Comparison of ENCODE assay signal across 1 cellular context in genomic region chr1:61708953-61709907, GRCh38.
TF ChIP-seq lines count a peak whose summit lies in the region.

No MANE protein-coding gene starts in this region.

TF ChIP-seq in K562, 482 proteins besides CTCF, POLR2A, EP300 and RAD21 (continued from another document):
- TF ChIP-seq ZNF318 (IDR thresholded peaks at IDR 0.05; ENCODE audit: borderline replicate concordance in 1 of 2, low read depth in 1 of 2) (0 out of 4 replicates have a peak, but pooled peaks of 1 of the 2 experiments have one; percentile 30), MAFK (IDR thresholded peaks at IDR 0.05; ENCODE audit: low read length) (peak; percentile 75), MTA1 (IDR thresholded peaks at IDR 0.05; ENCODE audit: borderline replicate concordance) (peak; percentile 77; the same call in 1 of the 2 replicates), KDM1A (IDR thresholded peaks at IDR 0.05) (peak; percentile 52 to 63; a peak in 2 of 4 replicates), L3MBTL2 (IDR thresholded peaks at IDR 0.05) (no peak), SOX6 (IDR thresholded peaks at IDR 0.05) (peak; percentile 95), DMBX1 (CRISPR knock-in tag; IDR thresholded peaks at IDR 0.05; ENCODE audit: borderline replicate concordance) (0 out of 2 replicates have a peak, but pooled peaks have one; percentile 1), ZBTB2 (IDR thresholded peaks at IDR 0.05) (peak; percentile 70; the same call in 1 of the 2 replicates), GATA2 (CRISPR knock-in tag; IDR thresholded peaks at IDR 0.05) (no peak), ATF3 (IDR thresholded peaks at IDR 0.05) (0 out of 2 replicates have a peak, but pooled peaks have one; percentile 41), ATF3 (CRISPR knock-in tag; conservative IDR thresholded peaks at IDR 0.05) (no peak), LEF1 (IDR thresholded peaks at IDR 0.05) (peak; percentile 73; the same call in 1 of the 2 replicates), ZNF282 (CRISPR knock-in tag; IDR thresholded peaks at IDR 0.05) (no peak), MNT (conservative IDR thresholded peaks at IDR 0.05) (peak in 1 of 2 experiments; percentile 31; a peak in 1 of 4 replicates), ZC3H11A (IDR thresholded peaks at IDR 0.05; ENCODE audit: low read depth, low read length) (no peak), FOSL1 (tag; conservative IDR thresholded peaks at IDR 0.05) (peak; percentile 79), ZNF197 (CRISPR knock-in tag; IDR thresholded peaks at IDR 0.05; ENCODE audit: low read depth) (0 out of 2 replicates have a peak, but pooled peaks have one; percentile 47), TBL1XR1 (IDR thresholded peaks at IDR 0.05; ENCODE audit: low read length in 2 of 2) (0 out of 4 replicates have a peak, but pooled peaks of 1 of the 2 experiments have one; percentile 35), PTRF (tag; IDR thresholded peaks at IDR 0.05) (no peak), TAF1 (IDR thresholded peaks at IDR 0.05; ENCODE audit: control insufficient read depth, extremely low read depth, insufficient read depth, low read length, severe bottlenecking) (no peak), SIN3A (IDR thresholded peaks at IDR 0.05; ENCODE audit: borderline replicate concordance in 2 of 2, control insufficient read depth in 1 of 2, low read depth in 2 of 2, low read length in 2 of 2) (no peak), CBFA2T3 (IDR thresholded peaks at IDR 0.05) (peak; percentile 83), SMARCE1 (IDR thresholded peaks at IDR 0.05) (peak; percentile 97), MTA3 (IDR thresholded peaks at IDR 0.05; ENCODE audit: borderline replicate concordance) (0 out of 2 replicates have a peak, but pooled peaks have one; percentile 35), BACH1 (tag; IDR thresholded peaks at IDR 0.05) (peak; percentile 65; the same call in 1 of the 2 replicates), TCF3 (CRISPR knock-in tag; IDR thresholded peaks at IDR 0.05) (peak; percentile 49; the same call in 1 of the 2 replicates), CREM (IDR thresholded peaks at IDR 0.05; ENCODE audit: low read depth) (0 out of 2 replicates have a peak, but pooled peaks have one; percentile 12), MTA2 (IDR thresholded peaks at IDR 0.05; ENCODE audit: low read depth) (peak; percentile 61), C11orf30 (IDR thresholded peaks at IDR 0.05; ENCODE audit: low read depth) (peak; percentile 88), STAT5A (IDR thresholded peaks at IDR 0.05; ENCODE audit: borderline replicate concordance, low read length) (peak; percentile 40; the same call in 1 of the 2 replicates), FOXA3 (CRISPR knock-in tag; conservative IDR thresholded peaks at IDR 0.05 in 1 of 2, IDR thresholded peaks at IDR 0.05 in 1 of 2) (peak in 1 of 2 experiments; percentile 32; a peak in 1 of 4 replicates), CXXC5 (CRISPR knock-in tag; IDR thresholded peaks at IDR 0.05) (peak; percentile 10; the same call in 1 of the 2 replicates), ZNF354B (CRISPR knock-in tag; IDR thresholded peaks at IDR 0.05) (no peak), ZNF316 (IDR thresholded peaks at IDR 0.05) (peak; percentile 87), MEIS2 (IDR thresholded peaks at IDR 0.05; ENCODE audit: partially characterized antibody) (peak; percentile 92), TEAD1 (CRISPR knock-in tag; IDR thresholded peaks at IDR 0.05) (peak in 1 of 2 experiments; percentile 56; a peak in 1 of 4 replicates), ZKSCAN8 (CRISPR knock-in tag; IDR thresholded peaks at IDR 0.05) (peak; percentile 49; the same call in 1 of the 2 replicates), TAL1 (IDR thresholded peaks at IDR 0.05) (peak; percentile 60), ZNF766 (CRISPR knock-in tag; conservative IDR thresholded peaks at IDR 0.05) (peak; percentile 75), ETV1 (tag; conservative IDR thresholded peaks at IDR 0.05; ENCODE audit: low read depth) (no peak), ARID3A (IDR thresholded peaks at IDR 0.05; ENCODE audit: borderline replicate concordance, low read depth, low read length) (peak; percentile 58; the same call in 1 of the 2 replicates), CEBPG (CRISPR knock-in tag; IDR thresholded peaks at IDR 0.05) (no peak), CEBPG (tag; conservative IDR thresholded peaks at IDR 0.05 in 1 of 2, IDR thresholded peaks at IDR 0.05 in 1 of 2) (peak; percentile 62 to 86), ZEB2 (IDR thresholded peaks at IDR 0.05) (peak; percentile 60; the same call in 1 of the 2 replicates), SMARCC2 (IDR thresholded peaks at IDR 0.05; ENCODE audit: low read depth) (peak; percentile 84), IRF9 (tag; IDR thresholded peaks at IDR 0.05) (no peak), PKNOX1 (IDR thresholded peaks at IDR 0.05) (peak; percentile 66), ARID1B (IDR thresholded peaks at IDR 0.05) (peak; percentile 94), CBFB (CRISPR knock-in tag; IDR thresholded peaks at IDR 0.05) (no peak), JUND (IDR thresholded peaks at IDR 0.05; ENCODE audit: borderline replicate concordance, low read depth, low read length) (peak; percentile 75; the same call in 1 of the 2 replicates), JUND (tag; IDR thresholded peaks at IDR 0.05; ENCODE audit: borderline replicate concordance, low read depth, low read length) (peak; percentile 37; the same call in 1 of the 3 replicates), TEAD4 (IDR thresholded peaks at IDR 0.05; ENCODE audit: low read length) (peak; percentile 58), TEAD4 (CRISPR knock-in tag; IDR thresholded peaks at IDR 0.05; ENCODE audit: borderline replicate concordance) (no peak), DPF2 (IDR thresholded peaks at IDR 0.05) (peak; percentile 97), RUNX1 (IDR thresholded peaks at IDR 0.05; ENCODE audit: low read depth) (no peak), NCOR1 (IDR thresholded peaks at IDR 0.05) (peak; percentile 48), CTBP1 (IDR thresholded peaks at IDR 0.05; ENCODE audit: borderline replicate concordance) (peak; percentile 62; the same call in 1 of the 2 replicates), NCOA1 (IDR thresholded peaks at IDR 0.05; ENCODE audit: low read depth) (no peak), CBX3 (IDR thresholded peaks at IDR 0.05; ENCODE audit: borderline replicate concordance in 1 of 2, low read length in 2 of 2) (peak in 1 of 2 experiments; percentile 60; a peak in 1 of 3 replicates), KHSRP (IDR thresholded peaks at IDR 0.05) (no peak)
